In the genomic region with DNA sequence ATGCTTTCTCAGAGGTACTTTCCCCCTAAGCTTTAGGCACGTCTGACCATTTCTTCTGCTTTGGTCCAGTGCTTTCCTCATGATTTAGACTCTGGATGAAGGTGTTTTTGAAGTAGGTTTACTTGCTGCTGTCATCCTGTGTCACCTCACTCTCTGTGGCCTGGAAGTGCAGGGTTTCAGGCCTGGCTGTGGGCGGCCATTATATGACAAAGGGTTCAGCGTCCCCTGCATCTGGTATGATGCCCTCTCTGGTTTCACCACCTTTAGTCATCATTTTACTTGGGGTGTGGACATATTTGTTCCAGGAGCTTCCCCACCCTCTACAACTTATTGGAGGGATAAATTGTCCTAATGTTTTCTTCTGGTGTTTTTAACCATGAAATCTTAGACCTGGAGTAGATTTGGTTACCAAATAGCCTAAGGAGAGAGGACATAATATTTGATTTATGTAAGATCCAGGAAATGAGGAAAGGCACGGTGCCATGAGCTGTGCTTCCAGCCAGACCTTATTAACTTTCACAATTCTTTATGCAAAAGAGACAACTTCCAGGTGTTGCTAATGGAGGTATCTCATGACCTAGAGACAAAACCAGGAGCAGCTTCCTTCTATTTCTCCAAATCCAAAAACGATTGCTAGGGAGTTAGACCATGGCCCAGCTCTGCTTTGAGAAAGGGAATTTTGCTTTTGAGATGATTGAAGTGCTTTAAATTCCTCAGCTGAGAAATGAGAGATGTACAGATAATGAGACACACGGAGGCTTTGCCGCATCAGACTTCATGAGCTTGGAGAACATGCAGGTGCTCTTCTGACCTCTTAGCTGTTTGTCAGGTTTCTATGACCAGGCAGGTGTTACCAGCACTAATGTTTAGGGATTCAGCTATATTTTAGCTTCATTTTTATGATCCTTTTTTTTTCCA, we compare ENCODE assay signal across 2 cellular contexts.
TF ChIP-seq lines count a peak whose summit lies in the region.

No MANE protein-coding gene starts in this region.

TF ChIP-seq in liver, 16 proteins besides CTCF, POLR2A, EP300 and RAD21:
- no peak for TF ChIP-seq GABPA (IDR thresholded peaks at IDR 0.05 in 1 of 2, conservative IDR thresholded peaks at IDR 0.05 in 1 of 2)
- no peak for TF ChIP-seq JUND (IDR thresholded peaks at IDR 0.05)
- TF ChIP-seq, protein P1, sequence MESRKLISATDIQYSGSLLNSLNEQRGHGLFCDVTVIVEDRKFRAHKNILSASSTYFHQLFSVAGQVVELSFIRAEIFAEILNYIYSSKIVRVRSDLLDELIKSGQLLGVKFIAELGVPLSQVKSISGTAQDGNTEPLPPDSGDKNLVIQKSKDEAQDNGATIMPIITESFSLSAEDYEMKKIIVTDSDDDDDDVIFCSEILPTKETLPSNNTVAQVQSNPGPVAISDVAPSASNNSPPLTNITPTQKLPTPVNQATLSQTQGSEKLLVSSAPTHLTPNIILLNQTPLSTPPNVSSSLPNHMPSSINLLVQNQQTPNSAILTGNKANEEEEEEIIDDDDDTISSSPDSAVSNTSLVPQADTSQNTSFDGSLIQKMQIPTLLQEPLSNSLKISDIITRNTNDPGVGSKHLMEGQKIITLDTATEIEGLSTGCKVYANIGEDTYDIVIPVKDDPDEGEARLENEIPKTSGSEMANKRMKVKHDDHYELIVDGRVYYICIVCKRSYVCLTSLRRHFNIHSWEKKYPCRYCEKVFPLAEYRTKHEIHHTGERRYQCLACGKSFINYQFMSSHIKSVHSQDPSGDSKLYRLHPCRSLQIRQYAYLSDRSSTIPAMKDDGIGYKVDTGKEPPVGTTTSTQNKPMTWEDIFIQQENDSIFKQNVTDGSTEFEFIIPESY (IDR thresholded peaks at IDR 0.05) = no peak
- no peak for TF ChIP-seq SP1 (IDR thresholded peaks at IDR 0.05)
- TF ChIP-seq TAF1 (conservative IDR thresholded peaks at IDR 0.05) = no peak
- TF ChIP-seq HNF4G (IDR thresholded peaks at IDR 0.05) = no peak
- TF ChIP-seq RXRA (IDR thresholded peaks at IDR 0.05) = no peak
- TF ChIP-seq, protein P2, sequence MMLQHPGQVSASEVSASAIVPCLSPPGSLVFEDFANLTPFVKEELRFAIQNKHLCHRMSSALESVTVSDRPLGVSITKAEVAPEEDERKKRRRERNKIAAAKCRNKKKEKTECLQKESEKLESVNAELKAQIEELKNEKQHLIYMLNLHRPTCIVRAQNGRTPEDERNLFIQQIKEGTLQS (IDR thresholded peaks at IDR 0.05) = no peak
- TF ChIP-seq FOXA1 (IDR thresholded peaks at IDR 0.05) = no peak
- no peak for TF ChIP-seq EGR1 (IDR thresholded peaks at IDR 0.05; ENCODE audit: low read depth in 2 of 2)
- no peak for TF ChIP-seq NR2F2 (IDR thresholded peaks at IDR 0.05)
- TF ChIP-seq YY1 (IDR thresholded peaks at IDR 0.05) = no peak
- no peak for TF ChIP-seq HNF4A (conservative IDR thresholded peaks at IDR 0.05)
TF ChIP-seq in liver: peak in this region for 0.

TF ChIP-seq in HepG2, 621 proteins besides CTCF, POLR2A, EP300 and RAD21:
- TF ChIP-seq, protein P3, sequence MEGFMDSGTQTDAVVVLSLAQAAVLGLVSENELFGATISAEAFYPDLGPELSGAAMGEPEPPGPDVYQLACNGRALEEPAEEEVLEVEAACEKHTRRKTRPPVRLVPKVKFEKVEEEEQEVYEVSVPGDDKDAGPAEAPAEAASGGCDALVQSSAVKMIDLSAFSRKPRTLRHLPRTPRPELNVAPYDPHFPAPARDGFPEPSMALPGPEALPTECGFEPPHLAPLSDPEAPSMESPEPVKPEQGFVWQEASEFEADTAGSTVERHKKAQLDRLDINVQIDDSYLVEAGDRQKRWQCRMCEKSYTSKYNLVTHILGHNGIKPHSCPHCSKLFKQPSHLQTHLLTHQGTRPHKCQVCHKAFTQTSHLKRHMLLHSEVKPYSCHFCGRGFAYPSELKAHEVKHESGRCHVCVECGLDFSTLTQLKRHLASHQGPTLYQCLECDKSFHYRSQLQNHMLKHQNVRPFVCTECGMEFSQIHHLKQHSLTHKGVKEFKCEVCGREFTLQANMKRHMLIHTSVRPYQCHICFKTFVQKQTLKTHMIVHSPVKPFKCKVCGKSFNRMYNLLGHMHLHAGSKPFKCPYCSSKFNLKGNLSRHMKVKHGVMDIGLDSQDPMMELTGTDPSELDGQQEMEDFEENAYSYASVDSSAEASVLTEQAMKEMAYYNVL (CRISPR knock-in tag; IDR thresholded peaks at IDR 0.05; ENCODE audit: borderline replicate concordance) = no peak
- TF ChIP-seq TEAD3 (CRISPR knock-in tag; optimal IDR thresholded peaks at IDR 0.05; ENCODE audit: borderline replicate concordance) = no peak
- no peak for TF ChIP-seq KLF12 (CRISPR knock-in tag; IDR thresholded peaks at IDR 0.05; ENCODE audit: borderline replicate concordance)
- TF ChIP-seq ZNF224 (CRISPR knock-in tag; IDR thresholded peaks at IDR 0.05) = no peak
- no peak for TF ChIP-seq CENPX (CRISPR knock-in tag; IDR thresholded peaks at IDR 0.05)
- no peak for TF ChIP-seq HNRNPLL (IDR thresholded peaks at IDR 0.05; ENCODE audit: low read depth, low read length, poor library complexity, severe bottlenecking)
- no peak for TF ChIP-seq ZMAT3 (CRISPR knock-in tag; conservative IDR thresholded peaks at IDR 0.05)
- no peak for TF ChIP-seq ZNF160 (CRISPR knock-in tag; IDR thresholded peaks at IDR 0.05)
